In genomic region chr5:53118879-53119278, GRCh38 we compare ENCODE assay signal across 8 cellular contexts.
"Had no signal": no experiment of that assay in that cellular context is flagged by ENCODE, and none has a peak within 500 bp of the region (broad histone marks: within the 10 kb centered on the region; RNA-seq: fewer than 3 reads in every experiment).

No MANE protein-coding gene starts in this region.

- H3K36me3 ChIP-seq: HAP-1 had no signal

- H3K27me3 Mint-ChIP-seq: IgD-negative memory B cell had no signal

- H3K27ac Mint-ChIP-seq: HFFc6 had no signal

- H3K4me3 Mint-ChIP-seq: HFFc6, IgD-negative memory B cell had no signal

- H3K4me1 Mint-ChIP-seq: IgD-negative memory B cell had no signal

- DNase-seq: GM23248, H7, HFFc6 had no signal

- H3K9me3 Mint-ChIP-seq: HFFc6, IgD-negative memory B cell had no signal

- H3K9me3 ChIP-seq: HAP-1 had no signal

- H3K27ac ChIP-seq: GM23248, HL-60 had no signal

- H3K36me3 Mint-ChIP-seq: IgD-negative memory B cell had no signal

- ATAC-seq: HCT116, HepG2 had no signal

- H3K4me1 ChIP-seq: HAP-1 had no signal

- H3K4me3 ChIP-seq: GM23248, HAP-1 had no signal

- H3K9ac ChIP-seq: GM23248 had no signal
